8 cellular contexts compared by ENCODE assay signal in the genomic region with DNA sequence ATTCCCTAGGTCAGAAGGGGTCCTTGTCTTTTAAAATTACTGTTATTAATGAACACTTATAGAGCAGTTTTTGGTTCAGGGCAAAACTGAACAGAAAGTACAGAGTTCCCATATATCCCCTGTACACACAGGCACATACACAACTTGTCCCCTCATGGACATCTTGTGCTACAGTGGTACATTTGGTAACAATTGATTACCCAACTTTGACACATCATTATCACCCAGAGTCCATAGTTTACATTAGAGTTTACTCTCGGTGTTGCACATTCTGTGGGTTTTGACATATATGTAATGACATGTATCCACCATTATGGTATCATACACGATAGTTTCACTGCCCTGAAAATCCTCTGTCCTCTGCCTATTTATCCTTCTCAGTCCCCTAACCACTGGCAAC. TPM values are rescaled to one million over a fixed set of nuclear protein-coding genes. Genes with fewer than 3 reads are reported as not detected.
DNase-seq lines count a peak whose midpoint lies in the region; ATAC-seq, FAIRE-seq and TF ChIP-seq lines count a peak whose summit lies in the region.

No MANE protein-coding gene starts in this region.

- H3K36me3 ChIP-seq in ACC112 (ENCODE audit: insufficient read depth, low read length) (no peaks in the 10 kb centered on the region), mesendoderm (ENCODE audit: control insufficient read depth, insufficient read depth, low read length) (no peaks in the 10 kb centered on the region)

- no peak overlapping the region for H3K4ac ChIP-seq in mesendoderm (ENCODE audit: low read depth, low read length)

- H3K9me3 Mint-ChIP-seq in activated naive CD8-positive, alpha-beta T cell treated with anti-CD3 and anti-CD28 coated beads, Interleukin-2, amount 10 ng/mL, durations not matched to agents 7 days and 5 days: no peaks in the 10 kb centered on the region
- H3K9me3 Mint-ChIP-seq in naive B cell: no peaks in the 10 kb centered on the region

- H3K18ac ChIP-seq in mesendoderm (ENCODE audit: low read length): no peak overlapping the region

- FAIRE-seq in frontal cortex (lab: Jason Lieb, UNC): no peak

- peak overlapping the region; percentile 100 for H3K4me3 Mint-ChIP-seq in activated naive CD8-positive, alpha-beta T cell treated with anti-CD3 and anti-CD28 coated beads, Interleukin-2, amount 10 ng/mL, durations not matched to agents 7 days and 5 days
- peak overlapping the region; percentile 96 to 100 (median 100) for H3K4me3 Mint-ChIP-seq in naive B cell

- no peak for TF ChIP-seq CTCF in HFF-Myc (IDR thresholded peaks at IDR 0.05; ENCODE audit: low read depth, low read length, missing control alignments)

- no peak overlapping the region for H3K23ac ChIP-seq in mesendoderm (ENCODE audit: low read length)

- peaks cover 45% of the 10 kb centered on the region for H3K79me2 ChIP-seq in ACC112 (ENCODE audit: control insufficient read depth, insufficient read depth, low read length, unreplicated experiment)
- peaks cover 21% of the 10 kb centered on the region for H3K79me2 ChIP-seq in mesendoderm (ENCODE audit: control insufficient read depth, insufficient read depth, low read length)

- H3K79me1 ChIP-seq in mesendoderm (ENCODE audit: low read length): peaks cover 11% of the 10 kb centered on the region

- peak overlapping the region; percentile 99 for H2AFZ ChIP-seq in ACC112 (ENCODE audit: low read length, unreplicated experiment)

- peaks cover 28% of the 10 kb centered on the region for H3K4me1 Mint-ChIP-seq in activated naive CD8-positive, alpha-beta T cell treated with anti-CD3 and anti-CD28 coated beads, Interleukin-2, amount 10 ng/mL, durations not matched to agents 7 days and 5 days
- peaks cover 24 to 34% (median 26%) of the 10 kb centered on the region in 3 donors for H3K4me1 Mint-ChIP-seq in naive B cell

- H2BK15ac ChIP-seq in mesendoderm (replicated peaks; ENCODE audit: low read depth): no peak overlapping the region

- H3K27me3 ChIP-seq in ACC112 (ENCODE audit: insufficient read depth, low read length) (peaks cover 3% of the 10 kb centered on the region; the same call in 1 of the 2 replicates), mesendoderm (ENCODE audit: insufficient read depth, low read length, poor library complexity) (no peaks in the 10 kb centered on the region)

- peaks cover 4% of the 10 kb centered on the region for H3K36me3 Mint-ChIP-seq in activated naive CD8-positive, alpha-beta T cell treated with anti-CD3 and anti-CD28 coated beads, Interleukin-2, amount 10 ng/mL, durations not matched to agents 7 days and 5 days
- peaks cover 0 to 7% of the 10 kb centered on the region in 2 donors for H3K36me3 Mint-ChIP-seq in naive B cell

- peak overlapping the region; percentile 100 for H3K27ac Mint-ChIP-seq in activated naive CD8-positive, alpha-beta T cell treated with anti-CD3 and anti-CD28 coated beads, Interleukin-2, amount 10 ng/mL, durations not matched to agents 7 days and 5 days
- peak overlapping the region in 5 of 6 donors; percentile 95 to 99 (median 97) for H3K27ac Mint-ChIP-seq in naive B cell

- no peak overlapping the region for H2AK5ac ChIP-seq in mesendoderm (ENCODE audit: low read length)

- H4K8ac ChIP-seq in mesendoderm (ENCODE audit: low read depth, low read length): no peak overlapping the region

- H3K4me2 ChIP-seq in mesendoderm (ENCODE audit: low read length): no peak overlapping the region

- DNase-seq in HFF-Myc (ENCODE audit: extremely low read depth, low read depth): no peak
- no peak for DNase-seq in activated naive CD8-positive, alpha-beta T cell treated with anti-CD3 and anti-CD28 coated beads, Interleukin-2, amount 10 ng/mL, durations not matched to agents 7 days and 5 days
- DNase-seq in naive B cell: no peak
- no peak for DNase-seq in mesendoderm
- no peak for DNase-seq in frontal cortex (ENCODE audit: low spot score in 2 of 2)
- DNase-seq in stimulated activated naive CD4-positive, alpha-beta T cell treated with Interleukin-2 at 50 U/mL for 16 hours (lab: John Stamatoyannopoulos, UW): no peak

- no CpG with 5 or more reads among the region's 2 CpGs for WGBS in mesendoderm (ENCODE audit: extremely low coverage, insufficient coverage, low lambda C conversion rate)

- no peak overlapping the region for H2BK120ac ChIP-seq in mesendoderm (ENCODE audit: low read depth, low read length)

- no peak overlapping the region for H3K56ac ChIP-seq in mesendoderm (ENCODE audit: low read length)

- H3K9ac ChIP-seq in mesendoderm (ENCODE audit: low read length): no peak overlapping the region

- POLR2A ChIA-PET in activated naive CD8-positive, alpha-beta T cell treated with anti-CD3 and anti-CD28 coated beads, Interleukin-2, amount 10 ng/mL, durations not matched to agents 7 days and 5 days (lab: Charles Lee): interaction anchor here (0.6 to 1.6 kb wide), 2 partner anchors 27 to 72 kb away, joined by 3 read pairs; no protein-coding TSS in a partner anchor

- H2BK5ac ChIP-seq in mesendoderm (ENCODE audit: low read length): no peak overlapping the region

- H4K5ac ChIP-seq in mesendoderm (ENCODE audit: low read length): no peak overlapping the region

- peaks cover 7% of the 10 kb centered on the region for H3K27me3 Mint-ChIP-seq in activated naive CD8-positive, alpha-beta T cell treated with anti-CD3 and anti-CD28 coated beads, Interleukin-2, amount 10 ng/mL, durations not matched to agents 7 days and 5 days
- H3K27me3 Mint-ChIP-seq in naive B cell: peaks cover 4 to 7% (median 4%) of the 10 kb centered on the region in 3 donors

- no peak for ATAC-seq in activated naive CD8-positive, alpha-beta T cell treated with anti-CD3 and anti-CD28 coated beads, Interleukin-2, amount 10 ng/mL, durations not matched to agents 7 days and 5 days (ENCODE audit: low read depth)
- ATAC-seq in naive B cell (ENCODE audit: low read depth in 2 of 2) (no peak), HG03135 (IDR thresholded peaks at IDR 0.05; ENCODE audit: unreplicated experiment) (no peak)

- H3K27ac ChIP-seq in ACC112 (ENCODE audit: low read depth, low read length): no peak overlapping the region
- no peak overlapping the region for H3K27ac ChIP-seq in mesendoderm (ENCODE audit: low read depth, low read length)

- H3K4me3 ChIP-seq in ACC112 (ENCODE audit: low read depth, low read length): peak overlapping the region; percentile 87
- peak overlapping the region; percentile 71 for H3K4me3 ChIP-seq in HFF-Myc (replicated peaks; ENCODE audit: low read depth, low read length)
- H3K4me3 ChIP-seq in mesendoderm (ENCODE audit: low read length): no peak overlapping the region

- H3K4me1 ChIP-seq in ACC112 (ENCODE audit: control insufficient read depth, insufficient read depth, low read length, unreplicated experiment) (peaks cover 19% of the 10 kb centered on the region), mesendoderm (ENCODE audit: control insufficient read depth, low read depth, low read length) (peaks cover 4% of the 10 kb centered on the region)

RNA-seq across cellular contexts. Expression of a gene that starts 1.0 kb away (rescaled TPM):
- total RNA-seq in activated naive CD8-positive, alpha-beta T cell treated with anti-CD3 and anti-CD28 coated beads, Interleukin-2, amount 10 ng/mL, durations not matched to agents 7 days and 5 days: 10 to 100 TPM; 46.7 to 47.0 TPM
- 10 to 100 TPM; 14.4 to 30.1 (median 24.1) TPM for polyA plus RNA-seq in naive B cell (ENCODE audit: low read depth in 6 of 6)
- 28.2 TPM for polyA plus RNA-seq in mesendoderm (2013, experiment 1 of 2)
- 31.0 TPM for polyA plus RNA-seq in mesendoderm (2013, experiment 2 of 2)
- 12.2 TPM for total RNA-seq in frontal cortex

RNA-seq across cellular contexts. Expression of a gene that starts 28.5 kb away (rescaled TPM):
- 10 to 100 TPM; 12.0 to 12.4 TPM for total RNA-seq in activated naive CD8-positive, alpha-beta T cell treated with anti-CD3 and anti-CD28 coated beads, Interleukin-2, amount 10 ng/mL, durations not matched to agents 7 days and 5 days
- not detected for polyA plus RNA-seq in naive B cell (ENCODE audit: low read depth in 6 of 6)
- 0.01 TPM for polyA plus RNA-seq in mesendoderm (2013, experiment 1 of 2)
- 0.03 TPM for polyA plus RNA-seq in mesendoderm (2013, experiment 2 of 2)
- 0.41 TPM for total RNA-seq in frontal cortex

RNA-seq across cellular contexts. Expression of a gene that starts 51.8 kb away (rescaled TPM):
- total RNA-seq in activated naive CD8-positive, alpha-beta T cell treated with anti-CD3 and anti-CD28 coated beads, Interleukin-2, amount 10 ng/mL, durations not matched to agents 7 days and 5 days: not detected
- not detected for polyA plus RNA-seq in naive B cell (ENCODE audit: low read depth in 6 of 6)
- polyA plus RNA-seq in mesendoderm (2013, experiment 1 of 2): not detected
- not detected for polyA plus RNA-seq in mesendoderm (2013, experiment 2 of 2)
- total RNA-seq in frontal cortex: not detected
